Comparison of ENCODE assay signal across 18 cellular contexts in genomic region chr3:111811811-111812210, GRCh38. TPM values are rescaled to one million over a fixed set of nuclear protein-coding genes. Genes with fewer than 3 reads are reported as not detected.
A peak's percentile ranks its signal among the peaks of the same experiment; 100 is the strongest.
DNase-seq lines count a peak whose midpoint lies in the region; ATAC-seq, FAIRE-seq and TF ChIP-seq lines count a peak whose summit lies in the region.
"Had no signal": no experiment of that assay in that cellular context is flagged by ENCODE, and none has a peak within 500 bp of the region (broad histone marks: within the 10 kb centered on the region; RNA-seq: fewer than 3 reads in every experiment).

No MANE protein-coding gene starts in this region.

- H3F3A ChIP-seq in PC-3 (ENCODE audit: low read length, unreplicated experiment), result no peaks in the 10 kb centered on the region

- H3K4me1 ChIP-seq in A549, result peaks cover 64% of the 10 kb centered on the region
- H3K4me1 ChIP-seq in PC-3 (ENCODE audit: insufficient read depth, low read length), result peaks cover 55% of the 10 kb centered on the region
- peaks cover 42% of the 10 kb centered on the region for H3K4me1 ChIP-seq in astrocyte (ENCODE audit: insufficient read depth, low read length)
- H3K4me1 ChIP-seq in mesodermal cell (ENCODE audit: control insufficient read depth, insufficient read depth, low read length, poor library complexity, severe bottlenecking), result peaks cover 47% of the 10 kb centered on the region
- H3K4me1 ChIP-seq: BLaER1 treated with 17β-estradiol and CSF1 and Interleukin-3, amounts not matched to agents 10 nM and 100 nM had no signal

- no peaks in the 10 kb centered on the region for H3K36me3 ChIP-seq in PC-3 (ENCODE audit: low read depth, low read length)
- H3K36me3 ChIP-seq in astrocyte (ENCODE audit: insufficient read depth, low read length), result no peaks in the 10 kb centered on the region
- H3K36me3 ChIP-seq in mesodermal cell (ENCODE audit: control insufficient read depth, insufficient read depth, low read length), result no peaks in the 10 kb centered on the region
- H3K36me3 ChIP-seq: BLaER1 treated with 17β-estradiol and CSF1 and Interleukin-3, amounts not matched to agents 10 nM and 100 nM had no signal

- H3K4me3 Mint-ChIP-seq in astrocyte (ENCODE audit: unreplicated experiment), result no peak overlapping the region

- no TSS peak for BruUV-seq in PC-3 (replicated peaks; lab: Mats Ljungman, UMichigan)

- H3K27me3 ChIP-seq in PC-3 (ENCODE audit: low read length), result no peaks in the 10 kb centered on the region
- H3K27me3 ChIP-seq in astrocyte (ENCODE audit: insufficient read depth, low read length), result no peaks in the 10 kb centered on the region
- H3K27me3 ChIP-seq: BLaER1 treated with 17β-estradiol and CSF1 and Interleukin-3, amounts not matched to agents 10 nM and 100 nM had no signal

- H3K4me1 Mint-ChIP-seq in astrocyte (ENCODE audit: low read depth, unreplicated experiment), result peaks cover 52% of the 10 kb centered on the region

- CTCF ChIA-PET in A549 (lab: Yijun Ruan, JAX), result interaction anchor here (1.0 to 2.8 kb wide), 4 partner anchors 8 to 94 kb away, joined by 3 to 12 read pairs (median 6); no protein-coding TSS in a partner anchor
- CTCF ChIA-PET in PC-3 (lab: Charles Lee), result no interaction called here

- H3K9me2 ChIP-seq in PC-3 (replicated peaks; ENCODE audit: low read length), result no peaks in the 10 kb centered on the region

- FAIRE-seq in A549 (lab: Jason Lieb, UNC) (no peak), astrocyte (lab: Jason Lieb, UNC) (peak; percentile 41)
- FAIRE-seq: GM12892 had no signal

- H3K79me2 ChIP-seq in PC-3 (ENCODE audit: low read length), result no peaks in the 10 kb centered on the region
- H3K79me2 ChIP-seq in astrocyte (ENCODE audit: insufficient read depth, low read length), result no peaks in the 10 kb centered on the region

- H3K4me2 ChIP-seq in A549 (peak overlapping the region; percentile 85), PC-3 (ENCODE audit: low read length) (peak overlapping the region; percentile 72), astrocyte (ENCODE audit: low read length) (no peak overlapping the region)
- H3K4me2 ChIP-seq: BLaER1 treated with 17β-estradiol and CSF1 and Interleukin-3, amounts not matched to agents 10 nM and 100 nM had no signal

- TF ChIP-seq CTCF in A549 (IDR thresholded peaks at IDR 0.05), result no peak
- TF ChIP-seq CTCF in PC-3 (conservative IDR thresholded peaks at IDR 0.05; ENCODE audit: low read depth, low read length), result no peak
- TF ChIP-seq CTCF in astrocyte (IDR thresholded peaks at IDR 0.05; ENCODE audit: insufficient read depth, low read depth, low read length), result no peak

- 89% methylated on average over 1 of the region's 1 CpG for WGBS in A549 (ENCODE audit: missing lambda C conversion rate)
- 80% methylated on average over 1 of the region's 1 CpG; no CpG with 5 or more reads in 1 of the 2 experiments for WGBS in mesodermal cell (ENCODE audit: insufficient coverage in 2 of 2), 2 experiments

- H3K9ac ChIP-seq in PC-3 (ENCODE audit: low read length), result peak overlapping the region; percentile 35
- H3K9ac ChIP-seq in astrocyte (ENCODE audit: low read length), result no peak overlapping the region
- H3K9ac ChIP-seq: BLaER1 treated with 17β-estradiol and CSF1 and Interleukin-3, amounts not matched to agents 10 nM and 100 nM had no signal

- H3K4me3 ChIP-seq in A549 (no peak overlapping the region), PC-3 (ENCODE audit: low read length) (no peak overlapping the region), astrocyte (ENCODE audit: insufficient read depth, low read depth, low read length) (no peak overlapping the region), mesodermal cell (ENCODE audit: extremely low read depth, insufficient read depth, low read length, poor library complexity, severe bottlenecking) (no peak overlapping the region)
- H3K4me3 ChIP-seq: BLaER1 treated with 17β-estradiol and CSF1 and Interleukin-3, amounts not matched to agents 10 nM and 100 nM; SK-N-MC had no signal

- H4K20me1 ChIP-seq in PC-3 (ENCODE audit: low read length), result no peaks in the 10 kb centered on the region
- no peaks in the 10 kb centered on the region for H4K20me1 ChIP-seq in astrocyte (ENCODE audit: insufficient read depth, low read length)
- H4K20me1 ChIP-seq: BLaER1 treated with 17β-estradiol and CSF1 and Interleukin-3, amounts not matched to agents 10 nM and 100 nM had no signal

- peak overlapping the region; percentile 72 to 84 for H3K27ac ChIP-seq in A549
- H3K27ac ChIP-seq in PC-3 (ENCODE audit: low read length), result peak overlapping the region; percentile 85
- peak overlapping the region; percentile 57 for H3K27ac ChIP-seq in astrocyte (ENCODE audit: low read depth, low read length)
- peak overlapping the region; percentile 57 for H3K27ac ChIP-seq in mesodermal cell (ENCODE audit: low read depth, low read length, severe bottlenecking)
- H3K27ac ChIP-seq: BLaER1 treated with 17β-estradiol and CSF1 and Interleukin-3, amounts not matched to agents 10 nM and 100 nM; SK-N-MC had no signal

- ATAC-seq in A549 (no peak), PC-3 (no peak), HG03442 (IDR thresholded peaks at IDR 0.05; ENCODE audit: unreplicated experiment) (no peak), sciatic nerve (no peak)

- H3K36me3 Mint-ChIP-seq in astrocyte (ENCODE audit: low read depth, unreplicated experiment), result peaks cover 3% of the 10 kb centered on the region

- H3K9me3 Mint-ChIP-seq in astrocyte (ENCODE audit: unreplicated experiment), result peaks cover 13% of the 10 kb centered on the region

- H3K9me3 ChIP-seq in A549 (peaks cover 28% of the 10 kb centered on the region), PC-3 (ENCODE audit: low read length) (no peaks in the 10 kb centered on the region), astrocyte (ENCODE audit: insufficient read depth, low read depth, low read length) (peaks cover 3% of the 10 kb centered on the region), mesodermal cell (ENCODE audit: control insufficient read depth, low read length) (peaks cover 23% of the 10 kb centered on the region)

- no peak for TF ChIP-seq RAD21 in A549 (conservative IDR thresholded peaks at IDR 0.05 in 1 of 2, IDR thresholded peaks at IDR 0.05 in 1 of 2)

- DNase-seq in A549 (ENCODE audit: low read depth in 1 of 2, low spot score in 1 of 2), result no peak
- peak; percentile 25 for DNase-seq in PC-3
- no peak for DNase-seq in astrocyte (ENCODE audit: low read depth)
- DNase-seq in activated CD8-positive, alpha-beta memory T cell treated with anti-CD3 and anti-CD28 coated beads, Interleukin-2, amount 50 U/mL, for 48 hours, result no peak
- DNase-seq in sciatic nerve (ENCODE audit: low spot score), result no peak
- DNase-seq in DMS79 (lab: John Stamatoyannopoulos, UW), result no peak
- DNase-seq: 8988T, DMS 273 treated with DMSO at 0.1 percent for 48 hours, GF-D8, NCI-H1417, NCI-H1930, NCI-H446, NCI-H69 had no signal

- intact Hi-C loops in PC-3 (cut with micrococcal nuclease), result loop anchor here (1.0 kb wide), 2 partner anchors 34 to 39 kb away; no protein-coding TSS in a partner anchor
- intact Hi-C loops in sciatic nerve (cut with DNase I), result no loop called here

- H3K27ac Mint-ChIP-seq in astrocyte (ENCODE audit: unreplicated experiment), result peak overlapping the region; percentile 90

- no peak for TF ChIP-seq EP300 in A549 (IDR thresholded peaks at IDR 0.05)

- no peak for TF ChIP-seq POLR2A in A549 (IDR thresholded peaks at IDR 0.05; ENCODE audit: low read length)

- H3K27me3 Mint-ChIP-seq in astrocyte (ENCODE audit: low read depth, unreplicated experiment), result no peaks in the 10 kb centered on the region

- POLR2A ChIA-PET in A549 (lab: Yijun Ruan, JAX), result no interaction called here
- POLR2A ChIA-PET in PC-3 (lab: Charles Lee; ENCODE audit: unreplicated experiment), result no interaction called here

- H2AFZ ChIP-seq in PC-3 (ENCODE audit: low read length) (no peak overlapping the region), astrocyte (ENCODE audit: low read depth, low read length) (no peak overlapping the region)

TF ChIP-seq in A549, 52 proteins besides CTCF, POLR2A, EP300 and RAD21 (continues in another document):
- TF ChIP-seq SREBF2 (IDR thresholded peaks at IDR 0.05), result no peak
- no peak for TF ChIP-seq ESRRA (IDR thresholded peaks at IDR 0.05; ENCODE audit: borderline replicate concordance, low read length)
- TF ChIP-seq POLR2AphosphoS2 (conservative IDR thresholded peaks at IDR 0.05; ENCODE audit: low read length), result no peak
- TF ChIP-seq JUN (IDR thresholded peaks at IDR 0.05), result no peak
- no peak for TF ChIP-seq BHLHE40 (IDR thresholded peaks at IDR 0.05; ENCODE audit: low read depth, low read length)
- TF ChIP-seq HOXB13 (CRISPR knock-in tag; IDR thresholded peaks at IDR 0.05; ENCODE audit: low read depth), result no peak
- no peak for TF ChIP-seq NFE2L2 (conservative IDR thresholded peaks at IDR 0.05; ENCODE audit: low read length)
- no peak for TF ChIP-seq USF2 (IDR thresholded peaks at IDR 0.05)
- no peak for TF ChIP-seq KDM5A (IDR thresholded peaks at IDR 0.05)
- TF ChIP-seq HMGXB4 (CRISPR knock-in tag; IDR thresholded peaks at IDR 0.05; ENCODE audit: borderline replicate concordance), result no peak

RNA-seq across cellular contexts. Expression of gene PHLDB2, which starts 47.3 kb away (rescaled TPM):
- polyA plus RNA-seq in A549 (2011; rRNA removed) (39.5 and 49.4 TPM in 2 replicates), A549 (2017; fragmentation: RNase III; extraction: RNeasy Plus Mini Kit Qiagen cat#74134 plus additional on column Dnase treatment) (50.6 to 59.7 TPM (median 56.5 TPM) in 3 replicates)
- polyA plus RNA-seq in A549 (2012; cell fraction: cytosol; rRNA removed), result 6.7 and 8.0 TPM in 2 replicates
- 18.3 and 28.7 TPM in 2 replicates for polyA plus RNA-seq in A549 (2012; cell fraction: nucleus; rRNA removed)
- polyA minus RNA-seq in A549 (2011; rRNA and poly(A)+ RNA removed), result 71.1 and 91.9 TPM in 2 replicates
- total RNA-seq in PC-3 (2014; rRNA removed) (90.1 and 104 TPM in 2 replicates), astrocyte (170 and 171 TPM in 2 replicates), sciatic nerve (150 TPM)
- 46.1 TPM for polyA plus RNA-seq in mesodermal cell (2013, experiment 1 of 2)
- polyA plus RNA-seq in mesodermal cell (2013, experiment 2 of 2), result 46.3 TPM
